Comparison of ENCODE assay signal across 1 cellular context in genomic region chr20:46558511-46558959, GRCh38.
TF ChIP-seq lines count a peak whose summit lies in the region.

No MANE protein-coding gene starts in this region.

TF ChIP-seq in HEK293, 187 proteins besides CTCF, POLR2A, EP300 and RAD21 (continued from another document):
- TF ChIP-seq ZBTB26 (tag by site-specific recombination; optimal IDR thresholded peaks at IDR 0.05) (no peak), ZBTB44 (tag by site-specific recombination; IDR thresholded peaks at IDR 0.05) (no peak), AEBP2 (tag by site-specific recombination; IDR thresholded peaks at IDR 0.05; ENCODE audit: borderline replicate concordance) (no peak), ZNF223 (tag by site-specific recombination; IDR thresholded peaks at IDR 0.05) (no peak), ZNF623 (tag by site-specific recombination; IDR thresholded peaks at IDR 0.05) (no peak), ZNF670 (tag by site-specific recombination; IDR thresholded peaks at IDR 0.05; ENCODE audit: low read depth) (no peak), ZNF664 (tag by site-specific recombination; IDR thresholded peaks at IDR 0.05) (no peak), SP3 (tag by site-specific recombination; IDR thresholded peaks at IDR 0.05) (no peak)
